ENCODE assay signal across 1 cellular context in the genomic region with DNA sequence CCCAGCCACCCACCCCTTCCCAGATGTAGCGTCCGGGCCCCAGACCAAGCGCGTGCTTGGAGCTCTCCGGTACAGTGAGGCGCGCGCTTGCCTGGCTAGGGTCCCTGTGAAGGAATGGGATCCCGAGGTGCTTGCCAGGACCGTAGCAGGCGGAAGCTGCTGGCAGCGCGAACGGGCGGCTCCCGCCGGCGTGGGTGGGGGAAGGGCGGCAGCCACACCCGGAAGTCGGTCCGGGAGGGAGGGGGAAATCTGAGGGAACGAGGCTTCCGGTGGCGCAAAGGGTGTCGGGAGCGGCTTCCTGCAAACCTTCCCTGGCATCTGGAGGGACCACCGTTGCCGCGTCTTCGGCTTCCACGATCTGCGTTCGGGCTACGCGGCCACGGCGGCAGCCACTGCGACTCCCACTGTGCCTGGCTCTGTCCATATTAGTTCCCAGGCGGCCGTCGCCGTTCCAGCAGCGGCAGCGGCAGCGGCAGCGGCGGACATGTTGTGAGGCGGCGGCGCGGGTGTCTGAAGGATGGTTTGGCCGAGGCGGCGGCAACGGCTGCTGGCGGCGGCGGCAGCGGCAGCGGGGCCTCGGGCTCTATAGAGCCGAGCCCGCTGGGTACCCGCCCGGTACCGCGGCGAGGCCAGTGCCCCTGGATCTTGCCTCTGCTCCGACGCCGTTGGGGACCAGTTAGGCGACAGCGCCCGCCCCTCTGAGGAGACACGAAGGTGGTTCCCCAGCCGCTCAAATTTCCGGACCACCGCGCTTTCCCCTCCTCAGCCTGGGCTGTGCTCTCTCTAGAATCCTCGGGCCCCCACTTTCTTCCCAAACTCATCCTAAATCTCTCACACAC.
A peak's percentile ranks its signal among the peaks of the same experiment; 100 is the strongest.
TF ChIP-seq lines count a peak whose summit lies in the region.

A gene (plus strand): TSS at position 275 of the 839 bp plus-strand sequence. CDS start 739 bp downstream, outside the sequence.

TF ChIP-seq in K562, 482 proteins besides CTCF, POLR2A, EP300 and RAD21 (continued from another document and continues in another):
- TF ChIP-seq, protein P1, sequence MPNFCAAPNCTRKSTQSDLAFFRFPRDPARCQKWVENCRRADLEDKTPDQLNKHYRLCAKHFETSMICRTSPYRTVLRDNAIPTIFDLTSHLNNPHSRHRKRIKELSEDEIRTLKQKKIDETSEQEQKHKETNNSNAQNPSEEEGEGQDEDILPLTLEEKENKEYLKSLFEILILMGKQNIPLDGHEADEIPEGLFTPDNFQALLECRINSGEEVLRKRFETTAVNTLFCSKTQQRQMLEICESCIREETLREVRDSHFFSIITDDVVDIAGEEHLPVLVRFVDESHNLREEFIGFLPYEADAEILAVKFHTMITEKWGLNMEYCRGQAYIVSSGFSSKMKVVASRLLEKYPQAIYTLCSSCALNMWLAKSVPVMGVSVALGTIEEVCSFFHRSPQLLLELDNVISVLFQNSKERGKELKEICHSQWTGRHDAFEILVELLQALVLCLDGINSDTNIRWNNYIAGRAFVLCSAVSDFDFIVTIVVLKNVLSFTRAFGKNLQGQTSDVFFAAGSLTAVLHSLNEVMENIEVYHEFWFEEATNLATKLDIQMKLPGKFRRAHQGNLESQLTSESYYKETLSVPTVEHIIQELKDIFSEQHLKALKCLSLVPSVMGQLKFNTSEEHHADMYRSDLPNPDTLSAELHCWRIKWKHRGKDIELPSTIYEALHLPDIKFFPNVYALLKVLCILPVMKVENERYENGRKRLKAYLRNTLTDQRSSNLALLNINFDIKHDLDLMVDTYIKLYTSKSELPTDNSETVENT (CRISPR knock-in tag; IDR thresholded peaks at IDR 0.05), result peak; percentile 36
- TF ChIP-seq, protein P2, sequence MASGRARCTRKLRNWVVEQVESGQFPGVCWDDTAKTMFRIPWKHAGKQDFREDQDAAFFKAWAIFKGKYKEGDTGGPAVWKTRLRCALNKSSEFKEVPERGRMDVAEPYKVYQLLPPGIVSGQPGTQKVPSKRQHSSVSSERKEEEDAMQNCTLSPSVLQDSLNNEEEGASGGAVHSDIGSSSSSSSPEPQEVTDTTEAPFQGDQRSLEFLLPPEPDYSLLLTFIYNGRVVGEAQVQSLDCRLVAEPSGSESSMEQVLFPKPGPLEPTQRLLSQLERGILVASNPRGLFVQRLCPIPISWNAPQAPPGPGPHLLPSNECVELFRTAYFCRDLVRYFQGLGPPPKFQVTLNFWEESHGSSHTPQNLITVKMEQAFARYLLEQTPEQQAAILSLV (tag; IDR thresholded peaks at IDR 0.05), result no peak
- TF ChIP-seq, protein P3, sequence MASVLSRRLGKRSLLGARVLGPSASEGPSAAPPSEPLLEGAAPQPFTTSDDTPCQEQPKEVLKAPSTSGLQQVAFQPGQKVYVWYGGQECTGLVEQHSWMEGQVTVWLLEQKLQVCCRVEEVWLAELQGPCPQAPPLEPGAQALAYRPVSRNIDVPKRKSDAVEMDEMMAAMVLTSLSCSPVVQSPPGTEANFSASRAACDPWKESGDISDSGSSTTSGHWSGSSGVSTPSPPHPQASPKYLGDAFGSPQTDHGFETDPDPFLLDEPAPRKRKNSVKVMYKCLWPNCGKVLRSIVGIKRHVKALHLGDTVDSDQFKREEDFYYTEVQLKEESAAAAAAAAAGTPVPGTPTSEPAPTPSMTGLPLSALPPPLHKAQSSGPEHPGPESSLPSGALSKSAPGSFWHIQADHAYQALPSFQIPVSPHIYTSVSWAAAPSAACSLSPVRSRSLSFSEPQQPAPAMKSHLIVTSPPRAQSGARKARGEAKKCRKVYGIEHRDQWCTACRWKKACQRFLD (CRISPR knock-in tag; IDR thresholded peaks at IDR 0.05), result no peak; the same call in 1 of the 2 replicates
- TF ChIP-seq, protein P4, sequence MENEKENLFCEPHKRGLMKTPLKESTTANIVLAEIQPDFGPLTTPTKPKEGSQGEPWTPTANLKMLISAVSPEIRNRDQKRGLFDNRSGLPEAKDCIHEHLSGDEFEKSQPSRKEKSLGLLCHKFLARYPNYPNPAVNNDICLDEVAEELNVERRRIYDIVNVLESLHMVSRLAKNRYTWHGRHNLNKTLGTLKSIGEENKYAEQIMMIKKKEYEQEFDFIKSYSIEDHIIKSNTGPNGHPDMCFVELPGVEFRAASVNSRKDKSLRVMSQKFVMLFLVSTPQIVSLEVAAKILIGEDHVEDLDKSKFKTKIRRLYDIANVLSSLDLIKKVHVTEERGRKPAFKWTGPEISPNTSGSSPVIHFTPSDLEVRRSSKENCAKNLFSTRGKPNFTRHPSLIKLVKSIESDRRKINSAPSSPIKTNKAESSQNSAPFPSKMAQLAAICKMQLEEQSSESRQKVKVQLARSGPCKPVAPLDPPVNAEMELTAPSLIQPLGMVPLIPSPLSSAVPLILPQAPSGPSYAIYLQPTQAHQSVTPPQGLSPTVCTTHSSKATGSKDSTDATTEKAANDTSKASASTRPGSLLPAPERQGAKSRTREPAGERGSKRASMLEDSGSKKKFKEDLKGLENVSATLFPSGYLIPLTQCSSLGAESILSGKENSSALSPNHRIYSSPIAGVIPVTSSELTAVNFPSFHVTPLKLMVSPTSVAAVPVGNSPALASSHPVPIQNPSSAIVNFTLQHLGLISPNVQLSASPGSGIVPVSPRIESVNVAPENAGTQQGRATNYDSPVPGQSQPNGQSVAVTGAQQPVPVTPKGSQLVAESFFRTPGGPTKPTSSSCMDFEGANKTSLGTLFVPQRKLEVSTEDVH (IDR thresholded peaks at IDR 0.05; ENCODE audit: low read depth, partially characterized antibody), result peak; percentile 83
- TF ChIP-seq POU5F1 (IDR thresholded peaks at IDR 0.05; ENCODE audit: borderline replicate concordance, low read depth, low read length, partially characterized antibody) (no peak), ZFPM2 (CRISPR knock-in tag; IDR thresholded peaks at IDR 0.05) (no peak), ATF1 (CRISPR knock-in tag; IDR thresholded peaks at IDR 0.05) (no peak), ATF1 (tag; IDR thresholded peaks at IDR 0.05) (peak; percentile 64), CCNT2 (IDR thresholded peaks at IDR 0.05; ENCODE audit: borderline replicate concordance, extremely low read depth, insufficient read length, low read depth, low read length) (peak; percentile 88), NR3C1 (CRISPR knock-in tag; IDR thresholded peaks at IDR 0.05) (no peak), HMGN3 (IDR thresholded peaks at IDR 0.05; ENCODE audit: borderline replicate concordance, extremely low read depth, insufficient read length, low read depth, low read length) (peak; percentile 90), NEUROD1 (IDR thresholded peaks at IDR 0.05; ENCODE audit: borderline replicate concordance, low read depth, low read length, partially characterized antibody) (peak; percentile 66), SMAD3 (CRISPR knock-in tag; conservative IDR thresholded peaks at IDR 0.05) (no peak), KDM2B (CRISPR knock-in tag; IDR thresholded peaks at IDR 0.05) (no peak), NR1H2 (CRISPR knock-in tag; IDR thresholded peaks at IDR 0.05) (no peak), PTTG1 (tag; IDR thresholded peaks at IDR 0.05; ENCODE audit: low read depth) (no peak), SETDB1 (IDR thresholded peaks at IDR 0.05; ENCODE audit: low read length) (no peak), ZNF77 (CRISPR knock-in tag; IDR thresholded peaks at IDR 0.05) (no peak), EHMT2 (IDR thresholded peaks at IDR 0.05) (no peak), FUS (optimal IDR thresholded peaks at IDR 0.05; ENCODE audit: low read depth, low read length) (no peak), HOXB6 (CRISPR knock-in tag; IDR thresholded peaks at IDR 0.05; ENCODE audit: borderline replicate concordance) (no peak), POLR2H (tag; IDR thresholded peaks at IDR 0.05; ENCODE audit: low read depth) (peak; percentile 88), ERF (CRISPR knock-in tag; IDR thresholded peaks at IDR 0.05) (0 out of 2 replicates have a peak, but pooled peaks have one; percentile 23)
- TF ChIP-seq, protein P5, sequence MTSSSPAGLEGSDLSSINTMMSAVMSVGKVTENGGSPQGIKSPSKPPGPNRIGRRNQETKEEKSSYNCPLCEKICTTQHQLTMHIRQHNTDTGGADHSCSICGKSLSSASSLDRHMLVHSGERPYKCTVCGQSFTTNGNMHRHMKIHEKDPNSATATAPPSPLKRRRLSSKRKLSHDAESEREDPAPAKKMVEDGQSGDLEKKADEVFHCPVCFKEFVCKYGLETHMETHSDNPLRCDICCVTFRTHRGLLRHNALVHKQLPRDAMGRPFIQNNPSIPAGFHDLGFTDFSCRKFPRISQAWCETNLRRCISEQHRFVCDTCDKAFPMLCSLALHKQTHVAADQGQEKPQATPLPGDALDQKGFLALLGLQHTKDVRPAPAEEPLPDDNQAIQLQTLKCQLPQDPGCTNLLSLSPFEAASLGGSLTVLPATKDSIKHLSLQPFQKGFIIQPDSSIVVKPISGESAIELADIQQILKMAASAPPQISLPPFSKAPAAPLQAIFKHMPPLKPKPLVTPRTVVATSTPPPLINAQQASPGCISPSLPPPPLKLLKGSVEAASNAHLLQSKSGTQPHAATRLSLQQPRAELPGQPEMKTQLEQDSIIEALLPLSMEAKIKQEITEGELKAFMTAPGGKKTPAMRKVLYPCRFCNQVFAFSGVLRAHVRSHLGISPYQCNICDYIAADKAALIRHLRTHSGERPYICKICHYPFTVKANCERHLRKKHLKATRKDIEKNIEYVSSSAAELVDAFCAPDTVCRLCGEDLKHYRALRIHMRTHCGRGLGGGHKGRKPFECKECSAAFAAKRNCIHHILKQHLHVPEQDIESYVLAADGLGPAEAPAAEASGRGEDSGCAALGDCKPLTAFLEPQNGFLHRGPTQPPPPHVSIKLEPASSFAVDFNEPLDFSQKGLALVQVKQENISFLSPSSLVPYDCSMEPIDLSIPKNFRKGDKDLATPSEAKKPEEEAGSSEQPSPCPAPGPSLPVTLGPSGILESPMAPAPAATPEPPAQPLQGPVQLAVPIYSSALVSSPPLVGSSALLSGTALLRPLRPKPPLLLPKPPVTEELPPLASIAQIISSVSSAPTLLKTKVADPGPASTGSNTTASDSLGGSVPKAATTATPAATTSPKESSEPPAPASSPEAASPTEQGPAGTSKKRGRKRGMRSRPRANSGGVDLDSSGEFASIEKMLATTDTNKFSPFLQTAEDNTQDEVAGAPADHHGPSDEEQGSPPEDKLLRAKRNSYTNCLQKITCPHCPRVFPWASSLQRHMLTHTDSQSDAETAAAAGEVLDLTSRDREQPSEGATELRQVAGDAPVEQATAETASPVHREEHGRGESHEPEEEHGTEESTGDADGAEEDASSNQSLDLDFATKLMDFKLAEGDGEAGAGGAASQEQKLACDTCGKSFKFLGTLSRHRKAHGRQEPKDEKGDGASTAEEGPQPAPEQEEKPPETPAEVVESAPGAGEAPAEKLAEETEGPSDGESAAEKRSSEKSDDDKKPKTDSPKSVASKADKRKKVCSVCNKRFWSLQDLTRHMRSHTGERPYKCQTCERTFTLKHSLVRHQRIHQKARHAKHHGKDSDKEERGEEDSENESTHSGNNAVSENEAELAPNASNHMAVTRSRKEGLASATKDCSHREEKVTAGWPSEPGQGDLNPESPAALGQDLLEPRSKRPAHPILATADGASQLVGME (CRISPR knock-in tag; IDR thresholded peaks at IDR 0.05), result peak; percentile 80
- TF ChIP-seq, protein P6, sequence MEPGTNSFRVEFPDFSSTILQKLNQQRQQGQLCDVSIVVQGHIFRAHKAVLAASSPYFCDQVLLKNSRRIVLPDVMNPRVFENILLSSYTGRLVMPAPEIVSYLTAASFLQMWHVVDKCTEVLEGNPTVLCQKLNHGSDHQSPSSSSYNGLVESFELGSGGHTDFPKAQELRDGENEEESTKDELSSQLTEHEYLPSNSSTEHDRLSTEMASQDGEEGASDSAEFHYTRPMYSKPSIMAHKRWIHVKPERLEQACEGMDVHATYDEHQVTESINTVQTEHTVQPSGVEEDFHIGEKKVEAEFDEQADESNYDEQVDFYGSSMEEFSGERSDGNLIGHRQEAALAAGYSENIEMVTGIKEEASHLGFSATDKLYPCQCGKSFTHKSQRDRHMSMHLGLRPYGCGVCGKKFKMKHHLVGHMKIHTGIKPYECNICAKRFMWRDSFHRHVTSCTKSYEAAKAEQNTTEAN (CRISPR knock-in tag; IDR thresholded peaks at IDR 0.05), result no peak; the same call in 1 of the 2 replicates
- TF ChIP-seq, protein P7, sequence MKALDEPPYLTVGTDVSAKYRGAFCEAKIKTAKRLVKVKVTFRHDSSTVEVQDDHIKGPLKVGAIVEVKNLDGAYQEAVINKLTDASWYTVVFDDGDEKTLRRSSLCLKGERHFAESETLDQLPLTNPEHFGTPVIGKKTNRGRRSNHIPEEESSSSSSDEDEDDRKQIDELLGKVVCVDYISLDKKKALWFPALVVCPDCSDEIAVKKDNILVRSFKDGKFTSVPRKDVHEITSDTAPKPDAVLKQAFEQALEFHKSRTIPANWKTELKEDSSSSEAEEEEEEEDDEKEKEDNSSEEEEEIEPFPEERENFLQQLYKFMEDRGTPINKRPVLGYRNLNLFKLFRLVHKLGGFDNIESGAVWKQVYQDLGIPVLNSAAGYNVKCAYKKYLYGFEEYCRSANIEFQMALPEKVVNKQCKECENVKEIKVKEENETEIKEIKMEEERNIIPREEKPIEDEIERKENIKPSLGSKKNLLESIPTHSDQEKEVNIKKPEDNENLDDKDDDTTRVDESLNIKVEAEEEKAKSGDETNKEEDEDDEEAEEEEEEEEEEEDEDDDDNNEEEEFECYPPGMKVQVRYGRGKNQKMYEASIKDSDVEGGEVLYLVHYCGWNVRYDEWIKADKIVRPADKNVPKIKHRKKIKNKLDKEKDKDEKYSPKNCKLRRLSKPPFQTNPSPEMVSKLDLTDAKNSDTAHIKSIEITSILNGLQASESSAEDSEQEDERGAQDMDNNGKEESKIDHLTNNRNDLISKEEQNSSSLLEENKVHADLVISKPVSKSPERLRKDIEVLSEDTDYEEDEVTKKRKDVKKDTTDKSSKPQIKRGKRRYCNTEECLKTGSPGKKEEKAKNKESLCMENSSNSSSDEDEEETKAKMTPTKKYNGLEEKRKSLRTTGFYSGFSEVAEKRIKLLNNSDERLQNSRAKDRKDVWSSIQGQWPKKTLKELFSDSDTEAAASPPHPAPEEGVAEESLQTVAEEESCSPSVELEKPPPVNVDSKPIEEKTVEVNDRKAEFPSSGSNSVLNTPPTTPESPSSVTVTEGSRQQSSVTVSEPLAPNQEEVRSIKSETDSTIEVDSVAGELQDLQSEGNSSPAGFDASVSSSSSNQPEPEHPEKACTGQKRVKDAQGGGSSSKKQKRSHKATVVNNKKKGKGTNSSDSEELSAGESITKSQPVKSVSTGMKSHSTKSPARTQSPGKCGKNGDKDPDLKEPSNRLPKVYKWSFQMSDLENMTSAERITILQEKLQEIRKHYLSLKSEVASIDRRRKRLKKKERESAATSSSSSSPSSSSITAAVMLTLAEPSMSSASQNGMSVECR (CRISPR knock-in tag; IDR thresholded peaks at IDR 0.05), result no peak
- TF ChIP-seq, protein P8, sequence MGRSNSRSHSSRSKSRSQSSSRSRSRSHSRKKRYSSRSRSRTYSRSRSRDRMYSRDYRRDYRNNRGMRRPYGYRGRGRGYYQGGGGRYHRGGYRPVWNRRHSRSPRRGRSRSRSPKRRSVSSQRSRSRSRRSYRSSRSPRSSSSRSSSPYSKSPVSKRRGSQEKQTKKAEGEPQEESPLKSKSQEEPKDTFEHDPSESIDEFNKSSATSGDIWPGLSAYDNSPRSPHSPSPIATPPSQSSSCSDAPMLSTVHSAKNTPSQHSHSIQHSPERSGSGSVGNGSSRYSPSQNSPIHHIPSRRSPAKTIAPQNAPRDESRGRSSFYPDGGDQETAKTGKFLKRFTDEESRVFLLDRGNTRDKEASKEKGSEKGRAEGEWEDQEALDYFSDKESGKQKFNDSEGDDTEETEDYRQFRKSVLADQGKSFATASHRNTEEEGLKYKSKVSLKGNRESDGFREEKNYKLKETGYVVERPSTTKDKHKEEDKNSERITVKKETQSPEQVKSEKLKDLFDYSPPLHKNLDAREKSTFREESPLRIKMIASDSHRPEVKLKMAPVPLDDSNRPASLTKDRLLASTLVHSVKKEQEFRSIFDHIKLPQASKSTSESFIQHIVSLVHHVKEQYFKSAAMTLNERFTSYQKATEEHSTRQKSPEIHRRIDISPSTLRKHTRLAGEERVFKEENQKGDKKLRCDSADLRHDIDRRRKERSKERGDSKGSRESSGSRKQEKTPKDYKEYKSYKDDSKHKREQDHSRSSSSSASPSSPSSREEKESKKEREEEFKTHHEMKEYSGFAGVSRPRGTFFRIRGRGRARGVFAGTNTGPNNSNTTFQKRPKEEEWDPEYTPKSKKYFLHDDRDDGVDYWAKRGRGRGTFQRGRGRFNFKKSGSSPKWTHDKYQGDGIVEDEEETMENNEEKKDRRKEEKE (IDR thresholded peaks at IDR 0.05; ENCODE audit: borderline replicate concordance in 1 of 2, control insufficient read depth in 1 of 2, low read depth in 2 of 2, low read length in 1 of 2), result peak in 1 of 2 experiments; percentile 67; a peak in 1 of 4 replicates
